Comparison of ENCODE assay signal across 22 cellular contexts in genomic region chr5:175707751-175708375, GRCh38. TPM values are rescaled to one million over a fixed set of nuclear protein-coding genes. Genes with fewer than 3 reads are reported as not detected.
A peak's percentile ranks its signal among the peaks of the same experiment; 100 is the strongest.
DNase-seq lines count a peak whose midpoint lies in the region; ATAC-seq, FAIRE-seq and TF ChIP-seq lines count a peak whose summit lies in the region.
"Had no signal": no experiment of that assay in that cellular context is flagged by ENCODE, and none has a peak within 500 bp of the region (broad histone marks: within the 10 kb centered on the region; RNA-seq: fewer than 3 reads in every experiment).

No MANE protein-coding gene starts in this region.

- no peak overlapping the region for H2AK5ac ChIP-seq in neuronal stem cell (ENCODE audit: low read depth, low read length)

- H3K27ac ChIP-seq in neuronal stem cell (replicated peaks; ENCODE audit: low read length) (no peak overlapping the region), upper lobe of right lung (no peak overlapping the region)
- H3K27ac ChIP-seq: BLaER1, RWPE1 had no signal

- no peaks in the 10 kb centered on the region for H3K4me1 Mint-ChIP-seq in activated naive CD8-positive, alpha-beta T cell (ENCODE audit: low read depth)
- no peaks in the 10 kb centered on the region for H3K4me1 Mint-ChIP-seq in activated naive CD8-positive, alpha-beta T cell treated with anti-CD3 and anti-CD28 coated beads for 36 hours

- no peak overlapping the region for H3K4ac ChIP-seq in neuronal stem cell (ENCODE audit: low read length)

- H3K14ac ChIP-seq in neuronal stem cell (ENCODE audit: low read length): no peak overlapping the region

- H3K4me1 ChIP-seq in neuronal stem cell (ENCODE audit: control insufficient read depth in 2 of 2, insufficient read depth in 1 of 2, low read depth in 1 of 2, low read length in 2 of 2) (no peaks in the 10 kb centered on the region), upper lobe of right lung (no peaks in the 10 kb centered on the region)

- H3K27me3 ChIP-seq in bronchial epithelial cell (ENCODE audit: control insufficient read depth, insufficient read depth, low read length): no peaks in the 10 kb centered on the region
- H3K27me3 ChIP-seq in neuronal stem cell (ENCODE audit: control insufficient read depth in 3 of 3, insufficient read depth in 3 of 3, low read depth in 1 of 3, low read length in 3 of 3): peaks cover 0 to 3% (median 0%) of the 10 kb centered on the region in 3 experiments
- H3K27me3 ChIP-seq in upper lobe of right lung: no peaks in the 10 kb centered on the region
- H3K27me3 ChIP-seq in MG63: peaks cover 18% of the 10 kb centered on the region
- H3K27me3 ChIP-seq: BLaER1 had no signal

- no peak overlapping the region for H3K4me3 ChIP-seq in bronchial epithelial cell (ENCODE audit: low read depth, low read length)
- no peak overlapping the region for H3K4me3 ChIP-seq in neuronal stem cell (ENCODE audit: low read length in 2 of 2)
- H3K4me3 ChIP-seq in upper lobe of right lung: no peak overlapping the region
- no peak overlapping the region for H3K4me3 ChIP-seq in MG63
- H3K4me3 ChIP-seq: BLaER1, GM12878 had no signal

- WGBS in neuronal stem cell (ENCODE audit: extremely low coverage in 2 of 2, insufficient read length in 2 of 2, insufficient replicate concordance in 1 of 2), 2 donors: no CpG with 5 or more reads among the region's 16 CpGs

- H3K36me3 ChIP-seq in bronchial epithelial cell (ENCODE audit: control insufficient read depth, insufficient read depth, low read length) (no peaks in the 10 kb centered on the region), neuronal stem cell (replicated peaks in 1 of 2; ENCODE audit: control insufficient read depth in 2 of 2, insufficient read depth in 2 of 2, low read length in 2 of 2) (no peaks in the 10 kb centered on the region), upper lobe of right lung (no peaks in the 10 kb centered on the region), MG63 (no peaks in the 10 kb centered on the region)

- no peak overlapping the region for H2BK15ac ChIP-seq in neuronal stem cell (ENCODE audit: low read length)

- peaks cover 9% of the 10 kb centered on the region for H3K36me3 Mint-ChIP-seq in activated naive CD8-positive, alpha-beta T cell
- H3K36me3 Mint-ChIP-seq in activated naive CD8-positive, alpha-beta T cell treated with anti-CD3 and anti-CD28 coated beads for 36 hours: peaks cover 15% of the 10 kb centered on the region

- intact Hi-C loops in upper lobe of right lung (cut with DNase I): no loop called here

- TF ChIP-seq CTCF in bronchial epithelial cell (IDR thresholded peaks at IDR 0.05; ENCODE audit: insufficient read depth, low read length, severe bottlenecking): no peak
- TF ChIP-seq CTCF in upper lobe of right lung (IDR thresholded peaks at IDR 0.05): no peak

- no peak overlapping the region for H3K4me2 ChIP-seq in neuronal stem cell (ENCODE audit: insufficient read depth, low read length, poor library complexity, severe bottlenecking)
- H3K4me2 ChIP-seq: BLaER1 had no signal

- in situ Hi-C loops in G401 (cut with HindIII; ENCODE audit: low sequenced_read_pairs): no loop called here

- H2BK120ac ChIP-seq in neuronal stem cell (ENCODE audit: low read depth, low read length): no peak overlapping the region

- H3K27me3 Mint-ChIP-seq in activated naive CD8-positive, alpha-beta T cell: no peaks in the 10 kb centered on the region
- H3K27me3 Mint-ChIP-seq in activated naive CD8-positive, alpha-beta T cell treated with anti-CD3 and anti-CD28 coated beads for 36 hours: no peaks in the 10 kb centered on the region

- H3K9ac ChIP-seq in neuronal stem cell (ENCODE audit: low read depth, low read length, poor library complexity): no peak overlapping the region
- H3K9ac ChIP-seq: BLaER1 had no signal

- no peak overlapping the region for H3K4me3 Mint-ChIP-seq in activated naive CD8-positive, alpha-beta T cell
- H3K4me3 Mint-ChIP-seq in activated naive CD8-positive, alpha-beta T cell treated with anti-CD3 and anti-CD28 coated beads for 36 hours: no peak overlapping the region
- H3K4me3 Mint-ChIP-seq: CD8-positive, alpha-beta T cell had no signal

- H3K18ac ChIP-seq in neuronal stem cell (ENCODE audit: low read length): peak overlapping the region; percentile 33

- H3K79me1 ChIP-seq in neuronal stem cell (ENCODE audit: low read depth, low read length): peaks cover 2% of the 10 kb centered on the region

- peak; percentile 7 for FAIRE-seq in bronchial epithelial cell (lab: Jason Lieb, UNC)
- FAIRE-seq: GM12878, GM18507, HepG2 had no signal

- peak overlapping the region; percentile 11 for H3K27ac Mint-ChIP-seq in activated naive CD8-positive, alpha-beta T cell
- H3K27ac Mint-ChIP-seq in activated naive CD8-positive, alpha-beta T cell treated with anti-CD3 and anti-CD28 coated beads for 36 hours: no peak overlapping the region
- H3K27ac Mint-ChIP-seq: CD8-positive, alpha-beta T cell had no signal

- no peak overlapping the region for H2BK12ac ChIP-seq in neuronal stem cell (ENCODE audit: low read length)

- no peak for ATAC-seq in upper lobe of right lung
- ATAC-seq: CD8-positive, alpha-beta T cell; GM12878; HepG2 had no signal

- peaks cover 4 to 7% of the 10 kb centered on the region in 2 donors for H3K9me3 ChIP-seq in neuronal stem cell (replicated peaks in 1 of 2; ENCODE audit: control insufficient read depth in 2 of 2, insufficient read depth in 1 of 2, low read depth in 1 of 2, low read length in 2 of 2)
- H3K9me3 ChIP-seq in upper lobe of right lung: no peaks in the 10 kb centered on the region
- H3K9me3 ChIP-seq in MG63: peaks cover 8% of the 10 kb centered on the region; the same call in 1 of the 2 replicates

- H3K9me3 Mint-ChIP-seq in activated naive CD8-positive, alpha-beta T cell (ENCODE audit: low read depth): no peaks in the 10 kb centered on the region
- H3K9me3 Mint-ChIP-seq in activated naive CD8-positive, alpha-beta T cell treated with anti-CD3 and anti-CD28 coated beads for 36 hours: no peaks in the 10 kb centered on the region

- H4K8ac ChIP-seq in neuronal stem cell (ENCODE audit: low read depth, low read length): no peak overlapping the region

- H2BK5ac ChIP-seq in neuronal stem cell (ENCODE audit: low read length): no peak overlapping the region

- H3K23ac ChIP-seq in neuronal stem cell (ENCODE audit: low read depth, low read length, poor library complexity): no peak overlapping the region

- no peak for DNase-seq in activated naive CD8-positive, alpha-beta T cell treated with anti-CD3 and anti-CD28 coated beads for 36 hours
- DNase-seq in bronchial epithelial cell (ENCODE audit: low read depth): no peak
- no peak for DNase-seq in neuronal stem cell (ENCODE audit: low spot score)
- DNase-seq in upper lobe of right lung: peak; percentile 37
- no peak for DNase-seq in MG63
- no peak for DNase-seq in G401 (ENCODE audit: low spot score)
- DNase-seq in NCI-H2227 (lab: John Stamatoyannopoulos, UW; ENCODE audit: unreplicated experiment): no peak
- DNase-seq: Calu3; CD8-positive, alpha-beta T cell; GOT3; KBM-7; NCI-H187; NCI-H2107; NCI-H345; NCI-H524 treated with DMSO at 0.1 percent for 48 hours had no signal

- no peak overlapping the region for H2AFZ ChIP-seq in neuronal stem cell (ENCODE audit: low read length)

- H4K91ac ChIP-seq in neuronal stem cell (ENCODE audit: low read depth, low read length, poor library complexity): no peak overlapping the region

RNA-seq across cellular contexts. Expression of gene HRH2, which starts 50.0 kb away (rescaled TPM):
- total RNA-seq in activated naive CD8-positive, alpha-beta T cell treated with anti-CD3 and anti-CD28 coated beads for 36 hours: 10 to 100 TPM; 40.2 to 41.2 TPM
- not detected in 2 replicates for total RNA-seq in bronchial epithelial cell
- 0.59 TPM for polyA plus RNA-seq in neuronal stem cell (2013, experiment 1 of 2)
- 0.62 TPM for polyA plus RNA-seq in neuronal stem cell (2013, experiment 2 of 2)
- total RNA-seq in upper lobe of right lung: 8.2 TPM
- total RNA-seq in MG63 (2014; rRNA removed; shearing (Covaris generic); ENCODE audit: low replicate concordance): not detected in 2 replicates
- total RNA-seq in G401 (2014; rRNA removed; shearing (Covaris generic)): not detected in 2 replicates
- total RNA-seq: A673, Calu3, HepG2 had no signal
- polyA plus RNA-seq: HepG2 had no signal
